20 cellular contexts compared by ENCODE assay signal in the genomic region with DNA sequence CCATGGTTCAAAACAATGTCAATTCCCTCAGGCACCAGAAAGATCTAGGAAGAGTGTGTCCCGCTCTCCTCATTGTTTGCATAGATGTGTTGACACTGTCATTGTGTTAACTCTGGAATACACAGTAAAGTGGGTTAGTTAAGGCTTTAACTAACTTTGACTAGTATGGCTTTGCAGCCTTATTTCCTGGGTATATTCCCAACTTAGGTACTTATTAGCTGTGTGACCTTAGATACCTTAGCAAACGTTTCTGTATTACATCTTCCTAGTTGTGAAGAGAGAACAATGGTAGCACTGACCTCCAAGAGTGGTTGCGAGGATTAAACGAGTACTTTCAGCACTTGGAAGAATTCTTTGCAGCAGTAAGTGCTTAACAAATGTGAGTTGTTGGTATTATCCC.
DNase-seq lines count a peak whose midpoint lies in the region; ATAC-seq and TF ChIP-seq lines count a peak whose summit lies in the region.
"Had no signal": no experiment of that assay in that cellular context is flagged by ENCODE, and none has a peak within 500 bp of the region (broad histone marks: within the 10 kb centered on the region; RNA-seq: fewer than 3 reads in every experiment).

No MANE protein-coding gene starts in this region.

- H3K9me3 ChIP-seq in heart right ventricle, result no peaks in the 10 kb centered on the region
- no peaks in the 10 kb centered on the region for H3K9me3 ChIP-seq in esophagus muscularis mucosa
- H3K9me3 ChIP-seq in prostate gland, result no peaks in the 10 kb centered on the region
- H3K9me3 ChIP-seq in vagina, result no peaks in the 10 kb centered on the region
- H3K9me3 ChIP-seq: neutrophil, upper lobe of left lung had no signal

- no peak for TF ChIP-seq EP300 in esophagus muscularis mucosa (IDR thresholded peaks at IDR 0.05)

- H3K36me3 ChIP-seq in heart right ventricle, result no peaks in the 10 kb centered on the region
- no peaks in the 10 kb centered on the region for H3K36me3 ChIP-seq in esophagus muscularis mucosa
- no peaks in the 10 kb centered on the region for H3K36me3 ChIP-seq in prostate gland
- no peaks in the 10 kb centered on the region for H3K36me3 ChIP-seq in vagina
- H3K36me3 ChIP-seq: neutrophil, upper lobe of left lung had no signal

- 66 to 79% methylated on average over 4 of the region's 4 CpGs for WGBS in heart right ventricle, 2 donors
- WGBS in esophagus muscularis mucosa, result 65% methylated on average over 4 of the region's 4 CpGs
- 36% methylated on average over 4 of the region's 4 CpGs for WGBS in prostate gland

- ATAC-seq in heart right ventricle (no peak), left cardiac atrium (no peak)
- no peak for ATAC-seq in natural killer cell treated with Interleukin-12 subunit alpha and Interleukin-12 subunit beta and Interleukin-15 and Interleukin-18, amount 100 ng/mL, for 72 hours
- no peak for ATAC-seq in stimulated activated memory B cell treated with anti-CD40 and anti-IgM and Interleukin-4, amounts not matched to agents 10 μg/mL and 1 μg/mL and 100 μg/mL, for 72 hours
- ATAC-seq: activated naive CD8-positive, alpha-beta T cell treated with anti-CD3 and anti-CD28 coated beads, Interleukin-2, amount 50 U/mL, for 24 hours; T-cell had no signal

- H3K9me3 Mint-ChIP-seq in natural killer cell treated with Interleukin-12 subunit alpha and Interleukin-12 subunit beta and Interleukin-15 and Interleukin-18, amount 100 ng/mL, for 72 hours, result no peaks in the 10 kb centered on the region
- H3K9me3 Mint-ChIP-seq in stimulated activated memory B cell treated with anti-CD40 and anti-IgM and Interleukin-4, amounts not matched to agents 10 μg/mL and 1 μg/mL and 100 μg/mL, for 72 hours, result no peaks in the 10 kb centered on the region
- H3K9me3 Mint-ChIP-seq: activated naive CD8-positive, alpha-beta T cell treated with anti-CD3 and anti-CD28 coated beads, Interleukin-2, amount 50 U/mL, for 24 hours; activated T-helper 1 cell treated with anti-CD3 and anti-CD28 coated beads, Interleukin-12 subunit alpha, Interleukin-12 subunit beta, Interleukin-2, Interleukin-4 antibody, amounts not matched to agents 30 ng/mL and 10 ng/mL and 1 ng/mL, durations not matched to agents 14 hours and 24 hours and 36 hours; central memory CD8-positive, alpha-beta T cell; IgD-negative memory B cell; T-cell had no signal

- no peak overlapping the region for H3K4me3 Mint-ChIP-seq in natural killer cell treated with Interleukin-12 subunit alpha and Interleukin-12 subunit beta and Interleukin-15 and Interleukin-18, amount 100 ng/mL, for 72 hours
- no peak overlapping the region for H3K4me3 Mint-ChIP-seq in stimulated activated memory B cell treated with anti-CD40 and anti-IgM and Interleukin-4, amounts not matched to agents 10 μg/mL and 1 μg/mL and 100 μg/mL, for 72 hours
- H3K4me3 Mint-ChIP-seq: activated naive CD8-positive, alpha-beta T cell treated with anti-CD3 and anti-CD28 coated beads, Interleukin-2, amount 50 U/mL, for 24 hours; activated T-helper 1 cell treated with anti-CD3 and anti-CD28 coated beads, Interleukin-12 subunit alpha, Interleukin-12 subunit beta, Interleukin-2, Interleukin-4 antibody, amounts not matched to agents 30 ng/mL and 10 ng/mL and 1 ng/mL, durations not matched to agents 14 hours and 24 hours and 36 hours; CD14-positive monocyte; central memory CD8-positive, alpha-beta T cell; IgD-negative memory B cell; T-cell had no signal

- H3K27me3 ChIP-seq in heart right ventricle, result no peaks in the 10 kb centered on the region
- no peaks in the 10 kb centered on the region for H3K27me3 ChIP-seq in esophagus muscularis mucosa
- no peaks in the 10 kb centered on the region for H3K27me3 ChIP-seq in prostate gland (replicated peaks; ENCODE audit: insufficient read depth)
- no peaks in the 10 kb centered on the region for H3K27me3 ChIP-seq in vagina
- H3K27me3 ChIP-seq: neutrophil, upper lobe of left lung had no signal

- H3K27ac ChIP-seq in heart right ventricle (peak overlapping the region in 8 of 10 donors; percentile 44 to 86 (median 79)), esophagus muscularis mucosa (replicated peaks in 1 of 4) (peak overlapping the region; percentile 77 to 86 (median 82)), prostate gland (peak overlapping the region; percentile 73 to 74), vagina (peak overlapping the region; percentile 80)
- H3K27ac ChIP-seq: neutrophil, upper lobe of left lung had no signal

- no peak overlapping the region for H3K27ac Mint-ChIP-seq in natural killer cell treated with Interleukin-12 subunit alpha and Interleukin-12 subunit beta and Interleukin-15 and Interleukin-18, amount 100 ng/mL, for 72 hours
- no peak overlapping the region for H3K27ac Mint-ChIP-seq in stimulated activated memory B cell treated with anti-CD40 and anti-IgM and Interleukin-4, amounts not matched to agents 10 μg/mL and 1 μg/mL and 100 μg/mL, for 72 hours
- H3K27ac Mint-ChIP-seq: activated naive CD8-positive, alpha-beta T cell treated with anti-CD3 and anti-CD28 coated beads, Interleukin-2, amount 50 U/mL, for 24 hours; activated T-helper 1 cell treated with anti-CD3 and anti-CD28 coated beads, Interleukin-12 subunit alpha, Interleukin-12 subunit beta, Interleukin-2, Interleukin-4 antibody, amounts not matched to agents 30 ng/mL and 10 ng/mL and 1 ng/mL, durations not matched to agents 14 hours and 24 hours and 36 hours; IgD-negative memory B cell; T-cell had no signal

- DNase-seq in heart right ventricle (no peak), left cardiac atrium (no peak), esophagus muscularis mucosa (ENCODE audit: extremely low spot score) (no peak), prostate gland (ENCODE audit: low spot score) (no peak), vagina (ENCODE audit: extremely low spot score in 2 of 2) (no peak), GF-D8 (lab: John Stamatoyannopoulos, UW) (no peak)
- no peak for DNase-seq in natural killer cell treated with Interleukin-12 subunit alpha and Interleukin-12 subunit beta and Interleukin-15 and Interleukin-18, amount 100 ng/mL, for 72 hours (ENCODE audit: low spot score)
- DNase-seq: activated naive CD8-positive, alpha-beta T cell treated with anti-CD3 and anti-CD28 coated beads, Interleukin-2, amount 50 U/mL, for 24 hours; DMS79 treated with DMSO at 0.1 percent for 48 hours; effector memory CD4-positive, alpha-beta T cell; stimulated activated CD4-positive, alpha-beta T cell treated with anti-CD3 and anti-CD28 coated beads, Interleukin-4, amount 100 ng/mL, for 24 hours; stimulated activated CD8-positive, alpha-beta memory T cell treated with anti-CD3 and anti-CD28 coated beads, Interleukin-4, amount 100 ng/mL, for 48 hours; T-cell; upper lobe of left lung had no signal

- H3K27me3 Mint-ChIP-seq in natural killer cell treated with Interleukin-12 subunit alpha and Interleukin-12 subunit beta and Interleukin-15 and Interleukin-18, amount 100 ng/mL, for 72 hours, result peaks cover 0 to 3% of the 10 kb centered on the region in 2 donors
- no peaks in the 10 kb centered on the region for H3K27me3 Mint-ChIP-seq in stimulated activated memory B cell treated with anti-CD40 and anti-IgM and Interleukin-4, amounts not matched to agents 10 μg/mL and 1 μg/mL and 100 μg/mL, for 72 hours
- H3K27me3 Mint-ChIP-seq: activated naive CD8-positive, alpha-beta T cell treated with anti-CD3 and anti-CD28 coated beads, Interleukin-2, amount 50 U/mL, for 24 hours; central memory CD8-positive, alpha-beta T cell; T-cell had no signal

- intact Hi-C loops in heart right ventricle (cut with DNase I), result loop anchor here in 2 of 10 donors (5.0 to 10.0 kb wide), 2 partner anchors 42 to 100 kb away; a partner anchor contains a TSS
- intact Hi-C loops in left cardiac atrium (cut with DNase I), result loop anchor here in 1 of 2 donors (10.0 kb wide), 1 partner anchor 160 kb away; no protein-coding TSS in a partner anchor
- intact Hi-C loops in esophagus muscularis mucosa (cut with DNase I), result loop anchor here (5.0 kb wide), 3 partner anchors 98 to 427 kb away; a partner anchor contains a TSS
- intact Hi-C loops in prostate gland (cut with DNase I), result loop anchor here (5.0 to 10.0 kb wide), 6 partner anchors 98 to 480 kb away; a partner anchor contains a TSS
- intact Hi-C loops in vagina (cut with DNase I), result loop anchor here (10.0 kb wide), 2 partner anchors 100 to 170 kb away; a partner anchor contains a TSS

- H3K4me1 ChIP-seq in heart right ventricle (peaks cover 7 to 38% (median 23%) of the 10 kb centered on the region in 9 donors), esophagus muscularis mucosa (peaks cover 38 to 70% (median 68%) of the 10 kb centered on the region in 4 donors), prostate gland (replicated peaks) (no peaks in the 10 kb centered on the region), vagina (peaks cover 70% of the 10 kb centered on the region)

- no peaks in the 10 kb centered on the region for H3K36me3 Mint-ChIP-seq in natural killer cell treated with Interleukin-12 subunit alpha and Interleukin-12 subunit beta and Interleukin-15 and Interleukin-18, amount 100 ng/mL, for 72 hours
- H3K36me3 Mint-ChIP-seq in stimulated activated memory B cell treated with anti-CD40 and anti-IgM and Interleukin-4, amounts not matched to agents 10 μg/mL and 1 μg/mL and 100 μg/mL, for 72 hours, result no peaks in the 10 kb centered on the region
- H3K36me3 Mint-ChIP-seq: CD14-positive monocyte, IgD-negative memory B cell, T-cell had no signal

- no peak for TF ChIP-seq POLR2A in esophagus muscularis mucosa (IDR thresholded peaks at IDR 0.05; ENCODE audit: low read depth)
- no peak for TF ChIP-seq POLR2A in prostate gland (IDR thresholded peaks at IDR 0.05)
- no peak for TF ChIP-seq POLR2A in vagina (IDR thresholded peaks at IDR 0.05)

- H3K4me1 Mint-ChIP-seq in natural killer cell treated with Interleukin-12 subunit alpha and Interleukin-12 subunit beta and Interleukin-15 and Interleukin-18, amount 100 ng/mL, for 72 hours (ENCODE audit: low read depth in 2 of 2), result peaks cover 0 to 3% of the 10 kb centered on the region in 2 donors
- no peaks in the 10 kb centered on the region for H3K4me1 Mint-ChIP-seq in stimulated activated memory B cell treated with anti-CD40 and anti-IgM and Interleukin-4, amounts not matched to agents 10 μg/mL and 1 μg/mL and 100 μg/mL, for 72 hours
- H3K4me1 Mint-ChIP-seq: activated naive CD8-positive, alpha-beta T cell treated with anti-CD3 and anti-CD28 coated beads, Interleukin-2, amount 50 U/mL, for 24 hours; central memory CD8-positive, alpha-beta T cell; T-cell had no signal

- TF ChIP-seq CTCF in heart right ventricle (IDR thresholded peaks at IDR 0.05), result no peak
- no peak for TF ChIP-seq CTCF in esophagus muscularis mucosa (IDR thresholded peaks at IDR 0.05)
- TF ChIP-seq CTCF in prostate gland (IDR thresholded peaks at IDR 0.05), result no peak
- no peak for TF ChIP-seq CTCF in vagina (IDR thresholded peaks at IDR 0.05)

- no peak overlapping the region for H3K4me3 ChIP-seq in heart right ventricle
- no peak overlapping the region for H3K4me3 ChIP-seq in esophagus muscularis mucosa
- H3K4me3 ChIP-seq in prostate gland, result no peak overlapping the region
- no peak overlapping the region for H3K4me3 ChIP-seq in vagina
- H3K4me3 ChIP-seq: upper lobe of left lung had no signal
